In genomic region chr3:184028275-184028890, GRCh38 we compare ENCODE assay signal across 5 cellular contexts. TPM values are rescaled to one million over a fixed set of nuclear protein-coding genes. Genes with fewer than 3 reads are reported as not detected.
"Had no signal": no experiment of that assay in that cellular context is flagged by ENCODE, and none has a peak within 500 bp of the region (broad histone marks: within the 10 kb centered on the region; RNA-seq: fewer than 3 reads in every experiment).

No MANE protein-coding gene starts in this region.

RNA-seq across cellular contexts. Expression of gene HTR3D, which starts 3.2 kb away (rescaled TPM):
- total RNA-seq: HepG2, HT-29, HT1080, IMR-90 had no signal
- polyA plus RNA-seq: HepG2, IgD-negative memory B cell, IMR-90 had no signal

RNA-seq across cellular contexts. Expression of gene HTR3C, which starts 24.5 kb away (rescaled TPM):
- total RNA-seq: HepG2, HT-29, HT1080, IMR-90 had no signal
- polyA plus RNA-seq: HepG2, IgD-negative memory B cell, IMR-90 had no signal
